ENCODE assay signal across 3 cellular contexts in the genomic region with DNA sequence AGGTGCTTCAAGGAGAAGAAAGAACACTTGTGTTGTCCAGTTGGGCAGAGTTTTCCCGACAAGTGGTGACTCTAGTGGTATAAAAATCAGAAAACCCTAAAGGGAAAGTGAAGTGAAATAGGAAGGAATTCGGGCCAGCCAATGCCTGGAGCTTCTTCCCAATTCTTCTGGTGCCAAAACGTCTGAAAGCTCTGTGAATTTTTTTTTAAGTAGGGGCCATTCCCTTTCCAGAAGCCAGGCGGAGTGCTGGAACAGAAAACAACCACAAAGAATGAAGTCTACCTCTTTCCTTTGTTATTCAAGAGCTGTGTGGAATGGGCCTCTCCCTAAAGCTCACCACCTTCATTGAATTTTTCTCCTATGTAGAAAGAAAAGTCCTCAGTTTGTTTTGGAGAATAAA.
TF ChIP-seq lines count a peak whose summit lies in the region.

No MANE protein-coding gene starts in this region.

TF ChIP-seq in IMR-90, 13 proteins besides CTCF, POLR2A, EP300 and RAD21:
- TF ChIP-seq, protein P1, sequence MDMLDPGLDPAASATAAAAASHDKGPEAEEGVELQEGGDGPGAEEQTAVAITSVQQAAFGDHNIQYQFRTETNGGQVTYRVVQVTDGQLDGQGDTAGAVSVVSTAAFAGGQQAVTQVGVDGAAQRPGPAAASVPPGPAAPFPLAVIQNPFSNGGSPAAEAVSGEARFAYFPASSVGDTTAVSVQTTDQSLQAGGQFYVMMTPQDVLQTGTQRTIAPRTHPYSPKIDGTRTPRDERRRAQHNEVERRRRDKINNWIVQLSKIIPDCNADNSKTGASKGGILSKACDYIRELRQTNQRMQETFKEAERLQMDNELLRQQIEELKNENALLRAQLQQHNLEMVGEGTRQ (IDR thresholded peaks at IDR 0.05; ENCODE audit: low read depth, low read length): no peak
- no peak for TF ChIP-seq MXI1 (IDR thresholded peaks at IDR 0.05; ENCODE audit: borderline replicate concordance, low read depth, low read length)
- TF ChIP-seq NFE2L2 (IDR thresholded peaks at IDR 0.05; ENCODE audit: low read depth, low read length): no peak
- TF ChIP-seq RCOR1 (IDR thresholded peaks at IDR 0.05; ENCODE audit: insufficient replicate concordance, low read length): no peak
- no peak for TF ChIP-seq CHD1 (IDR thresholded peaks at IDR 0.05; ENCODE audit: low read depth, low read length)
- no peak for TF ChIP-seq BHLHE40 (IDR thresholded peaks at IDR 0.05; ENCODE audit: low read depth, low read length)
- TF ChIP-seq, protein P2, sequence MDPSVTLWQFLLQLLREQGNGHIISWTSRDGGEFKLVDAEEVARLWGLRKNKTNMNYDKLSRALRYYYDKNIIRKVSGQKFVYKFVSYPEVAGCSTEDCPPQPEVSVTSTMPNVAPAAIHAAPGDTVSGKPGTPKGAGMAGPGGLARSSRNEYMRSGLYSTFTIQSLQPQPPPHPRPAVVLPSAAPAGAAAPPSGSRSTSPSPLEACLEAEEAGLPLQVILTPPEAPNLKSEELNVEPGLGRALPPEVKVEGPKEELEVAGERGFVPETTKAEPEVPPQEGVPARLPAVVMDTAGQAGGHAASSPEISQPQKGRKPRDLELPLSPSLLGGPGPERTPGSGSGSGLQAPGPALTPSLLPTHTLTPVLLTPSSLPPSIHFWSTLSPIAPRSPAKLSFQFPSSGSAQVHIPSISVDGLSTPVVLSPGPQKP (IDR thresholded peaks at IDR 0.05; ENCODE audit: borderline replicate concordance, low read depth, low read length): no peak
- no peak for TF ChIP-seq MAZ (IDR thresholded peaks at IDR 0.05; ENCODE audit: borderline replicate concordance, low read depth, low read length)
- TF ChIP-seq FOS (IDR thresholded peaks at IDR 0.05; ENCODE audit: low read depth, low read length): no peak
- TF ChIP-seq CEBPB (IDR thresholded peaks at IDR 0.05; ENCODE audit: low read depth, low read length): no peak
- TF ChIP-seq RFX5 (IDR thresholded peaks at IDR 0.05; ENCODE audit: low read depth, low read length): no peak
- TF ChIP-seq SMC3 (IDR thresholded peaks at IDR 0.05; ENCODE audit: low read depth, low read length): no peak
- no peak for TF ChIP-seq MAFK (IDR thresholded peaks at IDR 0.05; ENCODE audit: low read depth, low read length)

TF ChIP-seq in HEK293T, 16 proteins besides CTCF, POLR2A, EP300 and RAD21:
- no peak for TF ChIP-seq L3MBTL2 (conservative IDR thresholded peaks at IDR 0.05)

TF ChIP-seq in SK-N-SH treated with all-trans-retinoic acid at 6 μM for 48 hours, 23 proteins besides CTCF, POLR2A, EP300 and RAD21:
- TF ChIP-seq, protein P3, sequence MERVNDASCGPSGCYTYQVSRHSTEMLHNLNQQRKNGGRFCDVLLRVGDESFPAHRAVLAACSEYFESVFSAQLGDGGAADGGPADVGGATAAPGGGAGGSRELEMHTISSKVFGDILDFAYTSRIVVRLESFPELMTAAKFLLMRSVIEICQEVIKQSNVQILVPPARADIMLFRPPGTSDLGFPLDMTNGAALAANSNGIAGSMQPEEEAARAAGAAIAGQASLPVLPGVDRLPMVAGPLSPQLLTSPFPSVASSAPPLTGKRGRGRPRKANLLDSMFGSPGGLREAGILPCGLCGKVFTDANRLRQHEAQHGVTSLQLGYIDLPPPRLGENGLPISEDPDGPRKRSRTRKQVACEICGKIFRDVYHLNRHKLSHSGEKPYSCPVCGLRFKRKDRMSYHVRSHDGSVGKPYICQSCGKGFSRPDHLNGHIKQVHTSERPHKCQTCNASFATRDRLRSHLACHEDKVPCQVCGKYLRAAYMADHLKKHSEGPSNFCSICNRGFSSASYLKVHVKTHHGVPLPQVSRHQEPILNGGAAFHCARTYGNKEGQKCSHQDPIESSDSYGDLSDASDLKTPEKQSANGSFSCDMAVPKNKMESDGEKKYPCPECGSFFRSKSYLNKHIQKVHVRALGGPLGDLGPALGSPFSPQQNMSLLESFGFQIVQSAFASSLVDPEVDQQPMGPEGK (CRISPR knock-in tag; IDR thresholded peaks at IDR 0.05; ENCODE audit: borderline replicate concordance): no peak
- no peak for TF ChIP-seq ARNTL (CRISPR knock-in tag; IDR thresholded peaks at IDR 0.05; ENCODE audit: borderline replicate concordance, low read depth)
- TF ChIP-seq PPARA (CRISPR knock-in tag; IDR thresholded peaks at IDR 0.05; ENCODE audit: borderline replicate concordance): no peak
- no peak for TF ChIP-seq ZFP30 (CRISPR knock-in tag; IDR thresholded peaks at IDR 0.05)
- no peak for TF ChIP-seq ZFP3 (CRISPR knock-in tag; IDR thresholded peaks at IDR 0.05)
